In genomic region chr11:87013852-87014251, GRCh38 we compare ENCODE assay signal across 14 cellular contexts. TPM values are rescaled to one million over a fixed set of nuclear protein-coding genes. Genes with fewer than 3 reads are reported as not detected.
DNase-seq lines count a peak whose midpoint lies in the region; ATAC-seq and TF ChIP-seq lines count a peak whose summit lies in the region.
"Had no signal": no experiment of that assay in that cellular context is flagged by ENCODE, and none has a peak within 500 bp of the region (broad histone marks: within the 10 kb centered on the region; RNA-seq: fewer than 3 reads in every experiment).

No MANE protein-coding gene starts in this region.

- H3K27ac Mint-ChIP-seq in nephron = peak overlapping the region; percentile 16 to 79 (median 76)
- H3K27ac Mint-ChIP-seq: CD4-positive, alpha-beta memory T cell; GM23338 had no signal

- no peaks in the 10 kb centered on the region for H3K36me3 ChIP-seq in adipocyte (ENCODE audit: control insufficient read depth, insufficient read depth, low read length, severe bottlenecking)
- H3K36me3 ChIP-seq: BE2C had no signal

- TF ChIP-seq POLR2A in GM18505 (IDR thresholded peaks at IDR 0.05; ENCODE audit: borderline replicate concordance, extremely low read depth, insufficient read depth, insufficient read length) = no peak

- H3K27ac ChIP-seq in coronary artery = peak overlapping the region; percentile 16 to 28
- H3K27ac ChIP-seq: C4-2B had no signal

- ATAC-seq in left ventricle myocardium superior (peak; percentile 34), GM18858 (IDR thresholded peaks at IDR 0.05; ENCODE audit: unreplicated experiment) (no peak), GM18505 (IDR thresholded peaks at IDR 0.05; ENCODE audit: unreplicated experiment) (no peak), HG02840 (IDR thresholded peaks at IDR 0.05; ENCODE audit: low FRiP score, unreplicated experiment) (no peak)
- ATAC-seq: GM12878, GM23338 had no signal

- TF ChIP-seq CTCF in coronary artery (IDR thresholded peaks at IDR 0.05) (no peak), nephron (IDR thresholded peaks at IDR 0.05; ENCODE audit: unreplicated experiment in 3 of 3) (no peak)

- no peak overlapping the region for H3K4me3 ChIP-seq in adipocyte (ENCODE audit: low read length)
- no peak overlapping the region for H3K4me3 ChIP-seq in coronary artery
- H3K4me3 ChIP-seq: GM12878, GM23338 had no signal

- H3K9me3 Mint-ChIP-seq in nephron = no peaks in the 10 kb centered on the region
- H3K9me3 Mint-ChIP-seq: CD4-positive, alpha-beta memory T cell had no signal

- H3K4me3 Mint-ChIP-seq in nephron = no peak overlapping the region
- H3K4me3 Mint-ChIP-seq: CD4-positive, alpha-beta memory T cell; GM23338 had no signal

- DNase-seq in adipocyte (ENCODE audit: low read depth) = no peak
- no peak for DNase-seq in coronary artery (ENCODE audit: low spot score)
- DNase-seq in left ventricle myocardium superior = no peak
- DNase-seq: BE2C; CD4-positive, alpha-beta memory T cell; DMS79; H7 had no signal

- no peaks in the 10 kb centered on the region for H3K9me3 ChIP-seq in adipocyte (ENCODE audit: control insufficient read depth, low read length)
- H3K9me3 ChIP-seq: BE2C had no signal

- H3K9ac ChIP-seq in adipocyte (ENCODE audit: low read length) = peak overlapping the region; percentile 71

- peaks cover 33% of the 10 kb centered on the region for H3K4me1 Mint-ChIP-seq in nephron

- H3K27me3 Mint-ChIP-seq in nephron (ENCODE audit: low read depth) = no peaks in the 10 kb centered on the region

- H3K4me1 ChIP-seq in adipocyte (ENCODE audit: control insufficient read depth, insufficient read depth, low read length) = peaks cover 28% of the 10 kb centered on the region
- H3K4me1 ChIP-seq: BE2C had no signal

- no peaks in the 10 kb centered on the region for H3K27me3 ChIP-seq in adipocyte (replicated peaks; ENCODE audit: control insufficient read depth, insufficient read depth, low read length)
- H3K27me3 ChIP-seq: BE2C had no signal

- no peaks in the 10 kb centered on the region for H3K36me3 Mint-ChIP-seq in nephron (ENCODE audit: low read depth)
- H3K36me3 Mint-ChIP-seq: CD4-positive, alpha-beta memory T cell had no signal

- intact Hi-C loops in left ventricle myocardium superior (cut with micrococcal nuclease) = no loop called here

RNA-seq across cellular contexts. Expression of gene TMEM135, which starts 23.9 kb away (rescaled TPM):
- total RNA-seq in left ventricle myocardium superior = 20.1 TPM

RNA-seq across cellular contexts. Expression of gene FZD4, which starts 58.7 kb away (rescaled TPM):
- 28.8 TPM for total RNA-seq in left ventricle myocardium superior
